Comparison of ENCODE assay signal across 1 cellular context in the genomic region with DNA sequence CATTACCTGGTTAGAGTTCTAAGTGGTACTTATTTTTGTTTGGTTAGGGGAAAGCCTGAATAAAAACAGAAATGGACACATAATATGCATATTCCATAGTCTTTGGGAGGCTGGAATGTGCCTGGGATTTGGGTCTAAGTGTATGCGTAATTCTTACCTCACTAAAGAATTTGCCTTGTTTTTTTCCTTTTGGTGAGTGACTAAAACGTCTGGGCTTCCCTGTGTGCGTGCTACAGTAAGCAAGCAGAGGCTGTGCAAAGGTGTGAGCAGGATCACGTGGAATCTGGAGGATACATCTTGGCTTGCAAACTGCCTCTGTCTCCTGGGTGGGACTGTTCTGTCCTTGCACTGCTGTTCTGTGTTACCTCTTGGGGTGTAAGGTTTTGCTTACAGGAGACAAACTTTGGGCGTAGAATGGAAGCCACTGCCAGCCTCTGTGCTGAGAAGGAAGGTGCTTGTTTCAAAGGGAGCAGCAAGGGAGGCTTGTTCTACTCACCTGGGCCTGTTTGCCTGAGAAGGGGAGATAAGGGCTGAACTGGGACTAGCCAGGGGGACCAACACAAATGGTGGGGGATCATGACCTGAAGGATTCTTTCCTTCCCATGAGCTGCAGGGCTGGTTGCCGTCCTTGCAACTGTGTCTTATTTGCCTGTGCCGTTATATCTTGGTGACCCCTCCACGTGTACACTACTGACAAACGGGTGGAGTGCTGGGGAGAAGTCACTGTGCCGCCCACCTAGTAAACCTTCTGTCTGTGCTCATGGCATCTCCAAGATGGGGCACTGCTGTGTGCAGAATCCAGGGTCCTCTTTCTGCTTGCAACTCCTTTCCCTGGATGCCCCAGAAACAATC.
A peak's percentile ranks its signal among the peaks of the same experiment; 100 is the strongest.
TF ChIP-seq lines count a peak whose summit lies in the region.

No MANE protein-coding gene starts in this region.

TF ChIP-seq in HepG2, 621 proteins besides CTCF, POLR2A, EP300 and RAD21 (continued from another document and continues in another):
- TF ChIP-seq, protein P1, sequence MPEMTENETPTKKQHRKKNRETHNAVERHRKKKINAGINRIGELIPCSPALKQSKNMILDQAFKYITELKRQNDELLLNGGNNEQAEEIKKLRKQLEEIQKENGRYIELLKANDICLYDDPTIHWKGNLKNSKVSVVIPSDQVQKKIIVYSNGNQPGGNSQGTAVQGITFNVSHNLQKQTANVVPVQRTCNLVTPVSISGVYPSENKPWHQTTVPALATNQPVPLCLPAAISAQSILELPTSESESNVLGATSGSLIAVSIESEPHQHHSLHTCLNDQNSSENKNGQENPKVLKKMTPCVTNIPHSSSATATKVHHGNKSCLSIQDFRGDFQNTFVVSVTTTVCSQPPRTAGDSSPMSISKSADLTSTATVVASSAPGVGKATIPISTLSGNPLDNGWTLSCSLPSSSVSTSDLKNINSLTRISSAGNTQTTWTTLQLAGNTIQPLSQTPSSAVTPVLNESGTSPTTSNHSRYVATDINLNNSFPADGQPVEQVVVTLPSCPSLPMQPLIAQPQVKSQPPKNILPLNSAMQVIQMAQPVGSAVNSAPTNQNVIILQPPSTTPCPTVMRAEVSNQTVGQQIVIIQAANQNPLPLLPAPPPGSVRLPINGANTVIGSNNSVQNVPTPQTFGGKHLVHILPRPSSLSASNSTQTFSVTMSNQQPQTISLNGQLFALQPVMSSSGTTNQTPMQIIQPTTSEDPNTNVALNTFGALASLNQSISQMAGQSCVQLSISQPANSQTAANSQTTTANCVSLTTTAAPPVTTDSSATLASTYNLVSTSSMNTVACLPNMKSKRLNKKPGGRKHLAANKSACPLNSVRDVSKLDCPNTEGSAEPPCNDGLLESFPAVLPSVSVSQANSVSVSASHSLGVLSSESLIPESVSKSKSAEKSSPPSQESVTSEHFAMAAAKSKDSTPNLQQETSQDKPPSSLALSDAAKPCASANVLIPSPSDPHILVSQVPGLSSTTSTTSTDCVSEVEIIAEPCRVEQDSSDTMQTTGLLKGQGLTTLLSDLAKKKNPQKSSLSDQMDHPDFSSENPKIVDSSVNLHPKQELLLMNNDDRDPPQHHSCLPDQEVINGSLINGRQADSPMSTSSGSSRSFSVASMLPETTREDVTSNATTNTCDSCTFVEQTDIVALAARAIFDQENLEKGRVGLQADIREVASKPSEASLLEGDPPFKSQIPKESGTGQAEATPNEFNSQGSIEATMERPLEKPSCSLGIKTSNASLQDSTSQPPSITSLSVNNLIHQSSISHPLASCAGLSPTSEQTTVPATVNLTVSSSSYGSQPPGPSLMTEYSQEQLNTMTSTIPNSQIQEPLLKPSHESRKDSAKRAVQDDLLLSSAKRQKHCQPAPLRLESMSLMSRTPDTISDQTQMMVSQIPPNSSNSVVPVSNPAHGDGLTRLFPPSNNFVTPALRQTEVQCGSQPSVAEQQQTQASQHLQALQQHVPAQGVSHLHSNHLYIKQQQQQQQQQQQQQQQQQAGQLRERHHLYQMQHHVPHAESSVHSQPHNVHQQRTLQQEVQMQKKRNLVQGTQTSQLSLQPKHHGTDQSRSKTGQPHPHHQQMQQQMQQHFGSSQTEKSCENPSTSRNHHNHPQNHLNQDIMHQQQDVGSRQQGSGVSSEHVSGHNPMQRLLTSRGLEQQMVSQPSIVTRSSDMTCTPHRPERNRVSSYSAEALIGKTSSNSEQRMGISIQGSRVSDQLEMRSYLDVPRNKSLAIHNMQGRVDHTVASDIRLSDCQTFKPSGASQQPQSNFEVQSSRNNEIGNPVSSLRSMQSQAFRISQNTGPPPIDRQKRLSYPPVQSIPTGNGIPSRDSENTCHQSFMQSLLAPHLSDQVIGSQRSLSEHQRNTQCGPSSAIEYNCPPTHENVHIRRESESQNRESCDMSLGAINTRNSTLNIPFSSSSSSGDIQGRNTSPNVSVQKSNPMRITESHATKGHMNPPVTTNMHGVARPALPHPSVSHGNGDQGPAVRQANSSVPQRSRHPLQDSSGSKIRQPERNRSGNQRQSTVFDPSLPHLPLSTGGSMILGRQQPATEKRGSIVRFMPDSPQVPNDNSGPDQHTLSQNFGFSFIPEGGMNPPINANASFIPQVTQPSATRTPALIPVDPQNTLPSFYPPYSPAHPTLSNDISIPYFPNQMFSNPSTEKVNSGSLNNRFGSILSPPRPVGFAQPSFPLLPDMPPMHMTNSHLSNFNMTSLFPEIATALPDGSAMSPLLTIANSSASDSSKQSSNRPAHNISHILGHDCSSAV (CRISPR knock-in tag; IDR thresholded peaks at IDR 0.05; ENCODE audit: borderline replicate concordance), result no peak
- TF ChIP-seq ZNF567 (CRISPR knock-in tag; IDR thresholded peaks at IDR 0.05; ENCODE audit: borderline replicate concordance) (0 out of 2 replicates have a peak, but pooled peaks have one; percentile 47), ZNF431 (CRISPR knock-in tag; IDR thresholded peaks at IDR 0.05; ENCODE audit: borderline replicate concordance, low read depth) (no peak), NAIF1 (CRISPR knock-in tag; IDR thresholded peaks at IDR 0.05; ENCODE audit: borderline replicate concordance) (no peak), CREM (IDR thresholded peaks at IDR 0.05) (no peak), CREM (CRISPR knock-in tag; IDR thresholded peaks at IDR 0.05) (no peak; the same call in 1 of the 2 replicates), RBAK (CRISPR knock-in tag; IDR thresholded peaks at IDR 0.05) (no peak), ZFP36L1 (CRISPR knock-in tag; IDR thresholded peaks at IDR 0.05) (no peak), TEAD2 (CRISPR knock-in tag; IDR thresholded peaks at IDR 0.05) (no peak), ZNF234 (CRISPR knock-in tag; conservative IDR thresholded peaks at IDR 0.05) (no peak), POLR2G (IDR thresholded peaks at IDR 0.05; ENCODE audit: low read depth, low read length) (peak; percentile 89), DR1 (CRISPR knock-in tag; IDR thresholded peaks at IDR 0.05) (no peak), ZSCAN30 (CRISPR knock-in tag; IDR thresholded peaks at IDR 0.05) (no peak), ZNF44 (CRISPR knock-in tag; IDR thresholded peaks at IDR 0.05) (no peak), HOXA5 (CRISPR knock-in tag; IDR thresholded peaks at IDR 0.05) (0 out of 2 replicates have a peak, but pooled peaks have one; percentile 28), ZNF230 (CRISPR knock-in tag; IDR thresholded peaks at IDR 0.05) (no peak), RFX3 (CRISPR knock-in tag; IDR thresholded peaks at IDR 0.05) (no peak), ZFP90 (CRISPR knock-in tag; IDR thresholded peaks at IDR 0.05; ENCODE audit: borderline replicate concordance) (no peak), RXRA (CRISPR knock-in tag; IDR thresholded peaks at IDR 0.05) (no peak), RFX5 (IDR thresholded peaks at IDR 0.05; ENCODE audit: low read depth, low read length) (0 out of 2 replicates have a peak, but pooled peaks have one; percentile 15), GPN1 (CRISPR knock-in tag; IDR thresholded peaks at IDR 0.05; ENCODE audit: borderline replicate concordance) (no peak), MTF1 (CRISPR knock-in tag; IDR thresholded peaks at IDR 0.05) (no peak), HOXA3 (CRISPR knock-in tag; IDR thresholded peaks at IDR 0.05) (no peak), ZNF331 (CRISPR knock-in tag; IDR thresholded peaks at IDR 0.05) (no peak; the same call in 1 of the 2 replicates), PHF20 (CRISPR knock-in tag; IDR thresholded peaks at IDR 0.05) (no peak), IKZF1 (IDR thresholded peaks at IDR 0.05) (no peak), SYNCRIP (IDR thresholded peaks at IDR 0.05; ENCODE audit: insufficient read depth, low read depth, low read length) (no peak), TAF1 (CRISPR knock-in tag; IDR thresholded peaks at IDR 0.05) (no peak; the same call in 1 of the 2 replicates), ZMYM2 (CRISPR knock-in tag; IDR thresholded peaks at IDR 0.05) (no peak), RORA (CRISPR knock-in tag; IDR thresholded peaks at IDR 0.05) (no peak), KAT8 (CRISPR knock-in tag; IDR thresholded peaks at IDR 0.05) (no peak), MTF2 (CRISPR knock-in tag; IDR thresholded peaks at IDR 0.05; ENCODE audit: borderline replicate concordance) (no peak), ZSCAN9 (CRISPR knock-in tag; IDR thresholded peaks at IDR 0.05; ENCODE audit: borderline replicate concordance) (peak; percentile 5; the same call in 1 of the 2 replicates)
- TF ChIP-seq, protein P2, sequence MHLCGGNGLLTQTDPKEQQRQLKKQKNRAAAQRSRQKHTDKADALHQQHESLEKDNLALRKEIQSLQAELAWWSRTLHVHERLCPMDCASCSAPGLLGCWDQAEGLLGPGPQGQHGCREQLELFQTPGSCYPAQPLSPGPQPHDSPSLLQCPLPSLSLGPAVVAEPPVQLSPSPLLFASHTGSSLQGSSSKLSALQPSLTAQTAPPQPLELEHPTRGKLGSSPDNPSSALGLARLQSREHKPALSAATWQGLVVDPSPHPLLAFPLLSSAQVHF (CRISPR knock-in tag; IDR thresholded peaks at IDR 0.05), result no peak
- TF ChIP-seq, protein P3, sequence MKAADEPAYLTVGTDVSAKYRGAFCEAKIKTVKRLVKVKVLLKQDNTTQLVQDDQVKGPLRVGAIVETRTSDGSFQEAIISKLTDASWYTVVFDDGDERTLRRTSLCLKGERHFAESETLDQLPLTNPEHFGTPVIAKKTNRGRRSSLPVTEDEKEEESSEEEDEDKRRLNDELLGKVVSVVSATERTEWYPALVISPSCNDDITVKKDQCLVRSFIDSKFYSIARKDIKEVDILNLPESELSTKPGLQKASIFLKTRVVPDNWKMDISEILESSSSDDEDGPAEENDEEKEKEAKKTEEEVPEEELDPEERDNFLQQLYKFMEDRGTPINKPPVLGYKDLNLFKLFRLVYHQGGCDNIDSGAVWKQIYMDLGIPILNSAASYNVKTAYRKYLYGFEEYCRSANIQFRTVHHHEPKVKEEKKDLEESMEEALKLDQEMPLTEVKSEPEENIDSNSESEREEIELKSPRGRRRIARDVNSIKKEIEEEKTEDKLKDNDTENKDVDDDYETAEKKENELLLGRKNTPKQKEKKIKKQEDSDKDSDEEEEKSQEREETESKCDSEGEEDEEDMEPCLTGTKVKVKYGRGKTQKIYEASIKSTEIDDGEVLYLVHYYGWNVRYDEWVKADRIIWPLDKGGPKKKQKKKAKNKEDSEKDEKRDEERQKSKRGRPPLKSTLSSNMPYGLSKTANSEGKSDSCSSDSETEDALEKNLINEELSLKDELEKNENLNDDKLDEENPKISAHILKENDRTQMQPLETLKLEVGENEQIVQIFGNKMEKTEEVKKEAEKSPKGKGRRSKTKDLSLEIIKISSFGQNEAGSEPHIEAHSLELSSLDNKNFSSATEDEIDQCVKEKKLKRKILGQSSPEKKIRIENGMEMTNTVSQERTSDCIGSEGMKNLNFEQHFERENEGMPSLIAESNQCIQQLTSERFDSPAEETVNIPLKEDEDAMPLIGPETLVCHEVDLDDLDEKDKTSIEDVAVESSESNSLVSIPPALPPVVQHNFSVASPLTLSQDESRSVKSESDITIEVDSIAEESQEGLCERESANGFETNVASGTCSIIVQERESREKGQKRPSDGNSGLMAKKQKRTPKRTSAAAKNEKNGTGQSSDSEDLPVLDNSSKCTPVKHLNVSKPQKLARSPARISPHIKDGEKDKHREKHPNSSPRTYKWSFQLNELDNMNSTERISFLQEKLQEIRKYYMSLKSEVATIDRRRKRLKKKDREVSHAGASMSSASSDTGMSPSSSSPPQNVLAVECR (CRISPR knock-in tag; IDR thresholded peaks at IDR 0.05; ENCODE audit: borderline replicate concordance), result peak; percentile 18; the same call in 1 of the 2 replicates
- TF ChIP-seq, protein P4, sequence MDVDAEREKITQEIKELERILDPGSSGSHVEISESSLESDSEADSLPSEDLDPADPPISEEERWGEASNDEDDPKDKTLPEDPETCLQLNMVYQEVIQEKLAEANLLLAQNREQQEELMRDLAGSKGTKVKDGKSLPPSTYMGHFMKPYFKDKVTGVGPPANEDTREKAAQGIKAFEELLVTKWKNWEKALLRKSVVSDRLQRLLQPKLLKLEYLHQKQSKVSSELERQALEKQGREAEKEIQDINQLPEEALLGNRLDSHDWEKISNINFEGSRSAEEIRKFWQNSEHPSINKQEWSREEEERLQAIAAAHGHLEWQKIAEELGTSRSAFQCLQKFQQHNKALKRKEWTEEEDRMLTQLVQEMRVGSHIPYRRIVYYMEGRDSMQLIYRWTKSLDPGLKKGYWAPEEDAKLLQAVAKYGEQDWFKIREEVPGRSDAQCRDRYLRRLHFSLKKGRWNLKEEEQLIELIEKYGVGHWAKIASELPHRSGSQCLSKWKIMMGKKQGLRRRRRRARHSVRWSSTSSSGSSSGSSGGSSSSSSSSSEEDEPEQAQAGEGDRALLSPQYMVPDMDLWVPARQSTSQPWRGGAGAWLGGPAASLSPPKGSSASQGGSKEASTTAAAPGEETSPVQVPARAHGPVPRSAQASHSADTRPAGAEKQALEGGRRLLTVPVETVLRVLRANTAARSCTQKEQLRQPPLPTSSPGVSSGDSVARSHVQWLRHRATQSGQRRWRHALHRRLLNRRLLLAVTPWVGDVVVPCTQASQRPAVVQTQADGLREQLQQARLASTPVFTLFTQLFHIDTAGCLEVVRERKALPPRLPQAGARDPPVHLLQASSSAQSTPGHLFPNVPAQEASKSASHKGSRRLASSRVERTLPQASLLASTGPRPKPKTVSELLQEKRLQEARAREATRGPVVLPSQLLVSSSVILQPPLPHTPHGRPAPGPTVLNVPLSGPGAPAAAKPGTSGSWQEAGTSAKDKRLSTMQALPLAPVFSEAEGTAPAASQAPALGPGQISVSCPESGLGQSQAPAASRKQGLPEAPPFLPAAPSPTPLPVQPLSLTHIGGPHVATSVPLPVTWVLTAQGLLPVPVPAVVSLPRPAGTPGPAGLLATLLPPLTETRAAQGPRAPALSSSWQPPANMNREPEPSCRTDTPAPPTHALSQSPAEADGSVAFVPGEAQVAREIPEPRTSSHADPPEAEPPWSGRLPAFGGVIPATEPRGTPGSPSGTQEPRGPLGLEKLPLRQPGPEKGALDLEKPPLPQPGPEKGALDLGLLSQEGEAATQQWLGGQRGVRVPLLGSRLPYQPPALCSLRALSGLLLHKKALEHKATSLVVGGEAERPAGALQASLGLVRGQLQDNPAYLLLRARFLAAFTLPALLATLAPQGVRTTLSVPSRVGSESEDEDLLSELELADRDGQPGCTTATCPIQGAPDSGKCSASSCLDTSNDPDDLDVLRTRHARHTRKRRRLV (CRISPR knock-in tag; IDR thresholded peaks at IDR 0.05), result no peak
- TF ChIP-seq, protein P5, sequence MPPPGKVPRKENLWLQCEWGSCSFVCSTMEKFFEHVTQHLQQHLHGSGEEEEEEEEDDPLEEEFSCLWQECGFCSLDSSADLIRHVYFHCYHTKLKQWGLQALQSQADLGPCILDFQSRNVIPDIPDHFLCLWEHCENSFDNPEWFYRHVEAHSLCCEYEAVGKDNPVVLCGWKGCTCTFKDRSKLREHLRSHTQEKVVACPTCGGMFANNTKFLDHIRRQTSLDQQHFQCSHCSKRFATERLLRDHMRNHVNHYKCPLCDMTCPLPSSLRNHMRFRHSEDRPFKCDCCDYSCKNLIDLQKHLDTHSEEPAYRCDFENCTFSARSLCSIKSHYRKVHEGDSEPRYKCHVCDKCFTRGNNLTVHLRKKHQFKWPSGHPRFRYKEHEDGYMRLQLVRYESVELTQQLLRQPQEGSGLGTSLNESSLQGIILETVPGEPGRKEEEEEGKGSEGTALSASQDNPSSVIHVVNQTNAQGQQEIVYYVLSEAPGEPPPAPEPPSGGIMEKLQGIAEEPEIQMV (CRISPR knock-in tag; IDR thresholded peaks at IDR 0.05; ENCODE audit: low read depth), result no peak
- TF ChIP-seq, protein P6, sequence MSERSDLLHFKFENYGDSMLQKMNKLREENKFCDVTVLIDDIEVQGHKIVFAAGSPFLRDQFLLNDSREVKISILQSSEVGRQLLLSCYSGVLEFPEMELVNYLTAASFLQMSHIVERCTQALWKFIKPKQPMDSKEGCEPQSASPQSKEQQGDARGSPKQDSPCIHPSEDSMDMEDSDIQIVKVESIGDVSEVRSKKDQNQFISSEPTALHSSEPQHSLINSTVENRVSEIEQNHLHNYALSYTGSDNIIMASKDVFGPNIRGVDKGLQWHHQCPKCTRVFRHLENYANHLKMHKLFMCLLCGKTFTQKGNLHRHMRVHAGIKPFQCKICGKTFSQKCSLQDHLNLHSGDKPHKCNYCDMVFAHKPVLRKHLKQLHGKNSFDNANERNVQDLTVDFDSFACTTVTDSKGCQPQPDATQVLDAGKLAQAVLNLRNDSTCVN (CRISPR knock-in tag; IDR thresholded peaks at IDR 0.05; ENCODE audit: borderline replicate concordance), result no peak
